21 cellular contexts compared by ENCODE assay signal in the genomic region with DNA sequence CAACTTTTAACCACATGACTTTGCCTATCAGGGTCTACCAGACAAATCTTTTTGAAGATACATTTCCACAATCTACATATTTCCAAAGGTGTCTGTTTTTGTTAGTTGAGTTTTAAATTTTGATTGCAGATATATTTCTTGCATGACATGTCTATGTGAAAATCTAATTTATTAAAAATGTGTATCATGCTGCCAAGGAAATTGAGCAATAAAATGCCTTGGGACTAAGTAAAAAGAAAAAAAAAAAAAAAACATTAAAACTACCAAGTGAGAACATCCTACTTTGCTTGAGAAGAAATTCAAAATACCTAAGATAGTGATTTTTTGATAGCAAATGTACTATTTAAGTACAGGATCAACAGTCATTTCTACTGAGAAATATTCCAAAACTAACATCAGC. TPM values are rescaled to one million over a fixed set of nuclear protein-coding genes. Genes with fewer than 3 reads are reported as not detected.
A peak's percentile ranks its signal among the peaks of the same experiment; 100 is the strongest.
DNase-seq lines count a peak whose midpoint lies in the region; ATAC-seq, FAIRE-seq and TF ChIP-seq lines count a peak whose summit lies in the region.
"Had no signal": no experiment of that assay in that cellular context is flagged by ENCODE, and none has a peak within 500 bp of the region (broad histone marks: within the 10 kb centered on the region; RNA-seq: fewer than 3 reads in every experiment).

No MANE protein-coding gene starts in this region.

- H2AFZ ChIP-seq in mammary epithelial cell (ENCODE audit: low read depth, low read length): no peak overlapping the region

- H3K4me3 ChIP-seq in breast epithelium (no peak overlapping the region), mammary epithelial cell (replicated peaks in 1 of 3; ENCODE audit: insufficient read depth in 1 of 3, low read depth in 2 of 3, low read length in 3 of 3) (no peak overlapping the region)
- no peak overlapping the region for H3K4me3 ChIP-seq in CD8-positive, alpha-beta T cell (ENCODE audit: low read depth, low read length)
- H3K4me3 ChIP-seq: K562, SJCRH30 had no signal

- H3K4me2 ChIP-seq in mammary epithelial cell (ENCODE audit: insufficient read depth, low read depth, low read length): no peak overlapping the region

- no peaks in the 10 kb centered on the region for H3K4me1 ChIP-seq in breast epithelium
- no peaks in the 10 kb centered on the region for H3K4me1 ChIP-seq in mammary epithelial cell (ENCODE audit: insufficient read depth, low read length)
- no peaks in the 10 kb centered on the region for H3K4me1 ChIP-seq in CD8-positive, alpha-beta T cell (ENCODE audit: insufficient read depth, low read length)
- H3K4me1 ChIP-seq: BE2C, SJCRH30 had no signal

- H3K9ac ChIP-seq in mammary epithelial cell (ENCODE audit: insufficient read depth, low read length): no peak overlapping the region

- in situ Hi-C loops in mammary epithelial cell (cut with MboI; ENCODE audit: low sequenced_read_pairs in 2 of 2): loop anchor here in 1 of 2 donors (25.0 kb wide), 1 partner anchor 349 kb away; no protein-coding TSS in a partner anchor

- H3K79me2 ChIP-seq in mammary epithelial cell (ENCODE audit: insufficient read depth, low read length): no peaks in the 10 kb centered on the region

- DNase-seq in breast epithelium (ENCODE audit: low spot score in 2 of 2) (no peak), mammary epithelial cell (no peak), amniotic epithelial cell (ENCODE audit: low read depth) (peak; percentile 55), NCI-H2081 (lab: John Stamatoyannopoulos, UW) (no peak), KG1 (lab: John Stamatoyannopoulos, UW) (no peak)
- no peak for DNase-seq in CD8-positive, alpha-beta T cell
- DNase-seq in activated CD4-positive, alpha-beta T cell treated with anti-CD3 and anti-CD28 coated beads for 4 hours: no peak
- DNase-seq: 8988T; BE2C; Calu3; CD4-positive, alpha-beta memory T cell; DMS53; EL; NCI-H1105 treated with DMSO at 0.1 percent for 48 hours; NCI-H1694; NCI-H524 treated with DMSO at 0.1 percent for 48 hours; SJCRH30 had no signal

- H3K4me1 Mint-ChIP-seq in CD8-positive, alpha-beta T cell (ENCODE audit: low read depth): no peaks in the 10 kb centered on the region

- H3K27ac Mint-ChIP-seq in CD8-positive, alpha-beta T cell: no peak overlapping the region

- CTCF ChIA-PET in mammary epithelial cell (lab: Charles Lee; ENCODE audit: low non-redundant PET): no interaction called here
- CTCF ChIA-PET in CD8-positive, alpha-beta T cell (lab: Charles Lee): no interaction called here

- intact Hi-C loops in breast epithelium (cut with DNase I; ENCODE audit: low total_unique reads): no loop called here
- intact Hi-C loops in mammary epithelial cell (cut with micrococcal nuclease): no loop called here
- intact Hi-C loops in CD8-positive, alpha-beta T cell (cut with DNase I, micrococcal nuclease): no loop called here

- dilution Hi-C loops in mammary epithelial cell (cut with HindIII; ENCODE audit: low sequenced_read_pairs): no loop called here

- H3K27me3 ChIP-seq in breast epithelium: no peaks in the 10 kb centered on the region
- H3K27me3 ChIP-seq in mammary epithelial cell (ENCODE audit: insufficient read depth, low read length): no peaks in the 10 kb centered on the region
- no peaks in the 10 kb centered on the region for H3K27me3 ChIP-seq in CD8-positive, alpha-beta T cell (ENCODE audit: insufficient read depth, low read length)
- H3K27me3 ChIP-seq: BE2C, SJCRH30 had no signal

- H4K20me1 ChIP-seq in mammary epithelial cell (ENCODE audit: insufficient read depth, low read length): no peaks in the 10 kb centered on the region

- POLR2A ChIA-PET in CD8-positive, alpha-beta T cell (lab: Charles Lee): interaction anchor here (0.6 kb wide), 1 partner anchor 1697 kb away, joined by 4 read pairs; no protein-coding TSS in a partner anchor

- peak; percentile 73 for FAIRE-seq in islet of Langerhans (lab: Jason Lieb, UNC)
- FAIRE-seq: GM12891, H1, K562 had no signal

- H3K27me3 Mint-ChIP-seq in CD8-positive, alpha-beta T cell (ENCODE audit: low read depth): no peaks in the 10 kb centered on the region
- H3K27me3 Mint-ChIP-seq: CD4-positive, alpha-beta memory T cell had no signal

- peaks cover 73% of the 10 kb centered on the region for H3K36me3 Mint-ChIP-seq in CD8-positive, alpha-beta T cell

- no peak overlapping the region for H3K4me3 Mint-ChIP-seq in CD8-positive, alpha-beta T cell
- H3K4me3 Mint-ChIP-seq: CD4-positive, alpha-beta memory T cell had no signal

- no peaks in the 10 kb centered on the region for H3K9me3 Mint-ChIP-seq in CD8-positive, alpha-beta T cell
- H3K9me3 Mint-ChIP-seq: CD4-positive, alpha-beta memory T cell had no signal

- no TSS peak for BruUV-seq in mammary epithelial cell (replicated peaks; lab: Mats Ljungman, UMichigan)

- TF ChIP-seq CTCF in breast epithelium (IDR thresholded peaks at IDR 0.05) (no peak), mammary epithelial cell (conservative IDR thresholded peaks at IDR 0.05 in 1 of 2, IDR thresholded peaks at IDR 0.05 in 1 of 2; ENCODE audit: extremely low read depth in 1 of 2, insufficient read depth in 1 of 2, low read depth in 1 of 2, low read length in 2 of 2) (no peak)
- TF ChIP-seq CTCF in CD8-positive, alpha-beta T cell (IDR thresholded peaks at IDR 0.05): no peak

- no peaks in the 10 kb centered on the region for H3K36me3 ChIP-seq in breast epithelium
- H3K36me3 ChIP-seq in mammary epithelial cell (ENCODE audit: insufficient read depth, low read length): peaks cover 3% of the 10 kb centered on the region
- peaks cover 6% of the 10 kb centered on the region for H3K36me3 ChIP-seq in CD8-positive, alpha-beta T cell (ENCODE audit: insufficient read depth, low read length)
- H3K36me3 ChIP-seq: BE2C, SJCRH30 had no signal

- no peaks in the 10 kb centered on the region for H3K9me3 ChIP-seq in breast epithelium
- H3K9me3 ChIP-seq in mammary epithelial cell (replicated peaks; ENCODE audit: insufficient read depth, low read length): no peaks in the 10 kb centered on the region
- no peaks in the 10 kb centered on the region for H3K9me3 ChIP-seq in CD8-positive, alpha-beta T cell (ENCODE audit: low read length)
- H3K9me3 ChIP-seq: BE2C, SJCRH30 had no signal

- TF ChIP-seq POLR2A in breast epithelium (IDR thresholded peaks at IDR 0.05): no peak

- no peak for ATAC-seq in CD8-positive, alpha-beta T cell
- ATAC-seq: K562 had no signal

- peak overlapping the region; percentile 56 to 74 for H3K27ac ChIP-seq in breast epithelium
- H3K27ac ChIP-seq in mammary epithelial cell (ENCODE audit: insufficient read depth, low read depth, low read length): no peak overlapping the region
- H3K27ac ChIP-seq in CD8-positive, alpha-beta T cell (ENCODE audit: low read depth, low read length): no peak overlapping the region
- H3K27ac ChIP-seq: SJCRH30 had no signal

RNA-seq across cellular contexts. Expression of gene SLC17A5, which starts 17.7 kb away (rescaled TPM):
- total RNA-seq in breast epithelium (10 to 100 TPM; 28.8 to 35.1 (median 35.0) TPM), mammary epithelial cell (10 to 100 TPM in 1 of 2 donors, 1 to 10 TPM in 1; 6.5 to 26.0 TPM)
- 6.2 TPM for polyA plus RNA-seq in mammary epithelial cell
- polyA minus RNA-seq in mammary epithelial cell: 19.4 TPM
- 1 to 10 TPM; 4.9 to 5.5 TPM for total RNA-seq in CD8-positive, alpha-beta T cell

RNA-seq across cellular contexts. Expression of gene CD109, which starts 60.0 kb away (rescaled TPM):
- total RNA-seq in breast epithelium (10 to 100 TPM; 10.2 to 16.8 (median 13.3) TPM), mammary epithelial cell (100 to 1,000 TPM in 1 of 2 donors, 10 to 100 TPM in 1; 82.6 to 273 TPM)
- polyA plus RNA-seq in mammary epithelial cell: 77.5 TPM
- 96.5 TPM for polyA minus RNA-seq in mammary epithelial cell
- under 1 TPM; 0.11 to 0.25 TPM for total RNA-seq in CD8-positive, alpha-beta T cell

Comparison
In these comparisons a context has a peak if more than half of its experiments do, and no peak if none do; other contexts are left out.
1. H3K27ac ChIP-seq: peak in breast epithelium (2 of 2); none in mammary epithelial cell (single experiment) and CD8-positive, alpha-beta T cell (single experiment).
2. RNA of gene CD109, which starts 60.0 kb away (total RNA-seq): 82.6 to 273 TPM in mammary epithelial cell and 10.2 to 16.8 TPM in breast epithelium; 0.11 to 0.25 TPM in CD8-positive, alpha-beta T cell; every median in the first group is over 4 times any median in the second.